Comparison of ENCODE assay signal across 27 cellular contexts in the genomic region with DNA sequence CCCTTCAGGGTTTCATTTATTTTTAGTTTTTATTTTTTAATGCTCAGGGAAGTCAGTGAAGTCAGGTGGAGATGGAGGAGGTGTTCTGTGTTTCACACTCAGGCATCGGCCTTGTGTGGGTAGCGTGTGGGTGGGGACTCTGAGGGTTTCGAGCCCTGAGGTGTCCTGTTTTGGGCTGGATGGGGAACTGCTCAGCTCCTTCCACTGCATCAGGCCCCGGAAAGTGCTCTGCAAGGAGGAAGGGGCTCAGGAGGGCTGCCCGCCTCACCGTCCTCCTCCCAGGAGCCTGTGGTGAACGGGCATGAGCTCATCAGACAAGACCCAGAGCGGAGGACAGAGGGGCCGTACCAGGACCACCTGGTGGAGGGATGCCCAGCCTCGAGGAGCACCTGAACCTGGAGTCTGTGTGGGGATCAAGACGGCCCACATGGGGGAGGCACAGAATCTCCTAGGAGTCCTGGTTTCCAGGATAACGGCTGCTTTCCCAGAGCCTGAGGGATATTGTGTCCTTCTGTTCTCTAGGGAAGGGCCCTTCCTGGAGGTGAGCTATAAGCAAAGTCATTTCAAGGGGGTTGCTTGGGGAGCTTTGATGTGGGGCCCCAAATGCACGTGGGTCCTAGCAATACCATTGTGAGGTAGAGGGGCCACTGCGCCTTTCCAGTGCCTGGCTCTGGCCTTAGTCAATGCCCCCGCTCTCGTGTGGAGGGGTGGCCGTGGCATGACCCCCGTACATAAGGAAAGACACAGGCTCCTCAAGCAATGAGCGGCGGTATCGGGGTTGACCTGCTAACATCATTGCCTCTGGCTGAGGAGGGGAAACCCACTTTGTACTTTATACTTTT. TPM values are rescaled to one million over a fixed set of nuclear protein-coding genes. Genes with fewer than 3 reads are reported as not detected.
DNase-seq lines count a peak whose midpoint lies in the region; ATAC-seq and TF ChIP-seq lines count a peak whose summit lies in the region.
"Had no signal": no experiment of that assay in that cellular context is flagged by ENCODE, and none has a peak within 500 bp of the region (broad histone marks: within the 10 kb centered on the region; RNA-seq: fewer than 3 reads in every experiment).

No MANE protein-coding gene starts in this region.

- H3K4me2 ChIP-seq in osteoblast (ENCODE audit: insufficient read depth, low read length): no peak overlapping the region

- peaks cover 15% of the 10 kb centered on the region for H3K4me1 ChIP-seq in osteoblast (ENCODE audit: insufficient read depth, low read length)
- H3K4me1 ChIP-seq: HAP-1, right lobe of liver had no signal

- no peaks in the 10 kb centered on the region for H3K36me3 ChIP-seq in osteoblast (ENCODE audit: insufficient read depth, low read length)
- H3K36me3 ChIP-seq: HAP-1, right lobe of liver, upper lobe of right lung had no signal

- no peaks in the 10 kb centered on the region for H3K9me3 Mint-ChIP-seq in effector memory CD8-positive, alpha-beta T cell
- H3K9me3 Mint-ChIP-seq: activated naive CD8-positive, alpha-beta T cell treated with anti-CD3 and anti-CD28 coated beads, Interleukin-2, amount 10 ng/mL, durations not matched to agents 7 days and 5 days had no signal

- peaks cover 7 to 9% of the 10 kb centered on the region in 2 donors for H3K27me3 Mint-ChIP-seq in effector memory CD8-positive, alpha-beta T cell

- ATAC-seq in left ventricle myocardium superior: no peak
- no peak for ATAC-seq in effector memory CD8-positive, alpha-beta T cell (replicated peaks)
- ATAC-seq in HG03095 (IDR thresholded peaks at IDR 0.05; ENCODE audit: unreplicated experiment): no peak
- ATAC-seq: Panc1, right lobe of liver, T-helper 17 cell, upper lobe of right lung had no signal

- peaks cover 20 to 26% of the 10 kb centered on the region in 2 donors for H3K4me1 Mint-ChIP-seq in effector memory CD8-positive, alpha-beta T cell (ENCODE audit: low read depth in 2 of 2)

- H3K9me3 ChIP-seq in osteoblast (ENCODE audit: low read depth, low read length): no peaks in the 10 kb centered on the region
- H3K9me3 ChIP-seq: HAP-1, right lobe of liver, upper lobe of right lung had no signal

- peaks cover 49% of the 10 kb centered on the region for H3K36me3 Mint-ChIP-seq in effector memory CD8-positive, alpha-beta T cell (ENCODE audit: insufficient read depth)
- H3K36me3 Mint-ChIP-seq: activated naive CD8-positive, alpha-beta T cell treated with anti-CD3 and anti-CD28 coated beads, Interleukin-2, amount 10 ng/mL, durations not matched to agents 7 days and 5 days had no signal

- intact Hi-C loops in cardiac septum (cut with DNase I) (no loop called here), left ventricle myocardium superior (cut with micrococcal nuclease) (no loop called here)

- H3K27ac ChIP-seq in osteoblast (ENCODE audit: low read depth, low read length): no peak overlapping the region
- H3K27ac ChIP-seq: right lobe of liver, upper lobe of right lung had no signal

- H3K79me2 ChIP-seq in osteoblast (ENCODE audit: insufficient read depth, low read length): no peaks in the 10 kb centered on the region

- H3K4me3 Mint-ChIP-seq in effector memory CD8-positive, alpha-beta T cell: peak overlapping the region in 1 of 2 donors; percentile 78
- H3K4me3 Mint-ChIP-seq: activated naive CD8-positive, alpha-beta T cell treated with anti-CD3 and anti-CD28 coated beads, Interleukin-2, amount 10 ng/mL, durations not matched to agents 7 days and 5 days; T-helper 17 cell had no signal

- H4K20me1 ChIP-seq in osteoblast (ENCODE audit: insufficient read depth, low read length): no peaks in the 10 kb centered on the region

- H3K27me3 ChIP-seq in osteoblast (ENCODE audit: insufficient read depth, low read length): no peaks in the 10 kb centered on the region
- H3K27me3 ChIP-seq: right lobe of liver, upper lobe of right lung had no signal

- H3K27ac Mint-ChIP-seq in effector memory CD8-positive, alpha-beta T cell: peak overlapping the region; percentile 98 to 99
- H3K27ac Mint-ChIP-seq: activated naive CD8-positive, alpha-beta T cell treated with anti-CD3 and anti-CD28 coated beads, Interleukin-2, amount 10 ng/mL, durations not matched to agents 7 days and 5 days; progenitor cell of endocrine pancreas; T-helper 17 cell had no signal

- no peak overlapping the region for H2AFZ ChIP-seq in osteoblast (ENCODE audit: low read length)

- DNase-seq in cardiac septum (ENCODE audit: low spot score) (peak; percentile 63), left ventricle myocardium superior (no peak), osteoblast (ENCODE audit: insufficient read length, low spot score, missing footprints) (peak; percentile 34), NCI-H1105 (lab: John Stamatoyannopoulos, UW) (no peak), NCI-H345 treated with DMSO at 0.1 percent for 48 hours (lab: John Stamatoyannopoulos, UW; ENCODE audit: unreplicated experiment) (no peak)
- no peak for DNase-seq in effector memory CD8-positive, alpha-beta T cell
- DNase-seq: activated CD4-positive, alpha-beta T cell treated with anti-CD3 and anti-CD28 coated beads, Interleukin-2, amount 50 U/mL, for 4 hours; activated gamma-delta T cell treated with Interleukin-2 at 50 U/mL for 16 hours; activated naive CD8-positive, alpha-beta T cell treated with anti-CD3 and anti-CD28 coated beads, Interleukin-2, amount 10 ng/mL, durations not matched to agents 7 days and 5 days; activated T-cell treated with anti-CD3 and anti-CD28 coated beads, Interleukin-2, amount 50 U/mL, for 1 hour; AML-193; aorta; DMS153; effector CD8-positive, alpha-beta T cell; Karpas-422; mesenchymal stem cell; NCI-H1436 treated with DMSO at 0.1 percent for 48 hours; NCI-H446; NCI-H748 treated with DMSO at 0.1 percent for 48 hours; right lobe of liver; SHP77; T-helper 17 cell; upper lobe of right lung had no signal

- no peak for TF ChIP-seq CTCF in osteoblast (IDR thresholded peaks at IDR 0.05; ENCODE audit: extremely low read depth, low read depth, low read length)

- H3K4me3 ChIP-seq in osteoblast (ENCODE audit: insufficient read depth, low read length): no peak overlapping the region
- H3K4me3 ChIP-seq: HAP-1, right lobe of liver, upper lobe of right lung had no signal

RNA-seq across cellular contexts. Expression of gene GAS6, which starts 13.5 kb away (rescaled TPM):
- 201 TPM for total RNA-seq in cardiac septum
- total RNA-seq in left ventricle myocardium superior: 210 TPM
- 417 and 480 TPM in 2 replicates for total RNA-seq in osteoblast

Comparison
In these comparisons a context has a peak if more than half of its experiments do, and no peak if none do; other contexts are left out.
1. DNase-seq: peak in cardiac septum (single experiment) and osteoblast (single experiment); none in left ventricle myocardium superior (single experiment), effector memory CD8-positive, alpha-beta T cell (0 of 3), NCI-H1105 (single experiment) and NCI-H345 treated with DMSO at 0.1 percent for 48 hours (single experiment).